Comparison of ENCODE assay signal across 17 cellular contexts in genomic region chr16:89146211-89147005, GRCh38. TPM values are rescaled to one million over a fixed set of nuclear protein-coding genes. Genes with fewer than 3 reads are reported as not detected.
DNase-seq lines count a peak whose midpoint lies in the region; ATAC-seq, FAIRE-seq and TF ChIP-seq lines count a peak whose summit lies in the region.
"Had no signal": no experiment of that assay in that cellular context is flagged by ENCODE, and none has a peak within 500 bp of the region (broad histone marks: within the 10 kb centered on the region; RNA-seq: fewer than 3 reads in every experiment).

No MANE protein-coding gene starts in this region.

- H3K9me3 Mint-ChIP-seq in activated CD8-positive, alpha-beta T cell treated with anti-CD3 and anti-CD28 coated beads for 36 hours: no peaks in the 10 kb centered on the region
- H3K9me3 Mint-ChIP-seq in activated CD8-positive, alpha-beta T cell treated with anti-CD3 and anti-CD28 coated beads, Interleukin-2, amount 10 ng/mL, durations not matched to agents 7 days and 5 days (ENCODE audit: insufficient read depth): peaks cover 10% of the 10 kb centered on the region
- peaks cover 6% of the 10 kb centered on the region for H3K9me3 Mint-ChIP-seq in CD8-positive, alpha-beta T cell
- H3K9me3 Mint-ChIP-seq in activated naive CD4-positive, alpha-beta T cell treated with anti-CD3 and anti-CD28 coated beads, Interleukin-2, amount 10 ng/mL, durations not matched to agents 7 days and 5 days: peaks cover 8% of the 10 kb centered on the region

- 0 out of 2 replicates have a peak overlapping the region, but pooled peaks have one; percentile 12 for H4K8ac ChIP-seq in H1 (ENCODE audit: extremely low read depth, insufficient read depth, low read length)
- no peak overlapping the region for H4K8ac ChIP-seq in neuronal stem cell (ENCODE audit: low read depth, low read length)

- H3K4me1 Mint-ChIP-seq in activated CD8-positive, alpha-beta T cell treated with anti-CD3 and anti-CD28 coated beads for 36 hours (ENCODE audit: low read depth): peaks cover 7% of the 10 kb centered on the region
- no peaks in the 10 kb centered on the region for H3K4me1 Mint-ChIP-seq in activated CD8-positive, alpha-beta T cell treated with anti-CD3 and anti-CD28 coated beads, Interleukin-2, amount 10 ng/mL, durations not matched to agents 7 days and 5 days (ENCODE audit: low read depth)
- H3K4me1 Mint-ChIP-seq in CD8-positive, alpha-beta T cell (ENCODE audit: low read depth): peaks cover 2% of the 10 kb centered on the region
- H3K4me1 Mint-ChIP-seq in activated naive CD4-positive, alpha-beta T cell treated with anti-CD3 and anti-CD28 coated beads, Interleukin-2, amount 10 ng/mL, durations not matched to agents 7 days and 5 days: no peaks in the 10 kb centered on the region

- H2AFZ ChIP-seq in H1 (ENCODE audit: low read length) (no peak overlapping the region), neuronal stem cell (ENCODE audit: low read length) (no peak overlapping the region)
- H2AFZ ChIP-seq: GM23248 had no signal

- H3K27me3 Mint-ChIP-seq in activated CD8-positive, alpha-beta T cell treated with anti-CD3 and anti-CD28 coated beads for 36 hours: no peaks in the 10 kb centered on the region
- H3K27me3 Mint-ChIP-seq in activated CD8-positive, alpha-beta T cell treated with anti-CD3 and anti-CD28 coated beads, Interleukin-2, amount 10 ng/mL, durations not matched to agents 7 days and 5 days (ENCODE audit: low read depth): no peaks in the 10 kb centered on the region
- no peaks in the 10 kb centered on the region for H3K27me3 Mint-ChIP-seq in CD8-positive, alpha-beta T cell (ENCODE audit: low read depth)
- H3K27me3 Mint-ChIP-seq in activated naive CD4-positive, alpha-beta T cell treated with anti-CD3 and anti-CD28 coated beads, Interleukin-2, amount 10 ng/mL, durations not matched to agents 7 days and 5 days: no peaks in the 10 kb centered on the region

- H2BK5ac ChIP-seq in H1 (ENCODE audit: low read depth, low read length) (no peak overlapping the region), neuronal stem cell (ENCODE audit: low read length) (no peak overlapping the region)

- POLR2A ChIA-PET in activated CD8-positive, alpha-beta T cell treated with anti-CD3 and anti-CD28 coated beads for 36 hours (lab: Charles Lee): interaction anchor here (0.6 to 1.1 kb wide), 3 partner anchors 10 to 39 kb away, joined by 3 read pairs; no protein-coding TSS in a partner anchor
- POLR2A ChIA-PET in activated CD8-positive, alpha-beta T cell treated with anti-CD3 and anti-CD28 coated beads, Interleukin-2, amount 10 ng/mL, durations not matched to agents 7 days and 5 days (lab: Charles Lee): no interaction called here
- POLR2A ChIA-PET in CD8-positive, alpha-beta T cell (lab: Charles Lee): no interaction called here
- POLR2A ChIA-PET in H1 (lab: Charles Lee; ENCODE audit: partially characterized antibody): interaction anchor here (1.2 to 1.5 kb wide), 2 partner anchors 8 to 12 kb away, joined by 4 to 5 read pairs; no protein-coding TSS in a partner anchor

- H3K79me2 ChIP-seq in H1 (ENCODE audit: control insufficient read depth in 1 of 2, insufficient read depth in 2 of 2, low read length in 2 of 2): no peaks in the 10 kb centered on the region

- in situ Hi-C loops in transverse colon (cut with MboI; ENCODE audit: low pct_ligation_motif_present in 1 of 4, low pct_unique_long_range_greater_than_20kb in 1 of 4, low sequenced_read_pairs in 3 of 4): no loop called here

- no peak overlapping the region for H3K56ac ChIP-seq in H1 (replicated peaks; ENCODE audit: insufficient read length, low read depth, low read length)

- H3K4ac ChIP-seq in H1 (replicated peaks; ENCODE audit: insufficient read length, low read depth, low read length) (no peak overlapping the region), neuronal stem cell (ENCODE audit: low read length) (no peak overlapping the region)

- peaks cover 2 to 4% of the 10 kb centered on the region in 2 experiments for H4K20me1 ChIP-seq in H1 (replicated peaks in 1 of 2; ENCODE audit: control insufficient read depth in 1 of 2, insufficient read depth in 2 of 2, low read length in 2 of 2)

- no peak overlapping the region for H2BK15ac ChIP-seq in H1 (ENCODE audit: low read length)
- H2BK15ac ChIP-seq in neuronal stem cell (ENCODE audit: low read length): no peak overlapping the region

- H3K14ac ChIP-seq in H1 (ENCODE audit: insufficient read length) (no peak overlapping the region), neuronal stem cell (ENCODE audit: low read length) (no peak overlapping the region)

- H3K4me1 ChIP-seq in CD8-positive, alpha-beta T cell (ENCODE audit: insufficient read depth, low read length): no peaks in the 10 kb centered on the region
- H3K4me1 ChIP-seq in H1 (replicated peaks in 1 of 4; ENCODE audit: control insufficient read depth in 3 of 4, insufficient read depth in 4 of 4, low read length in 3 of 4) (peaks cover 0 to 3% (median 0%) of the 10 kb centered on the region in 4 experiments; a peak in 2 of 7 replicates), neuronal stem cell (ENCODE audit: control insufficient read depth in 2 of 2, insufficient read depth in 1 of 2, low read depth in 1 of 2, low read length in 2 of 2) (no peaks in the 10 kb centered on the region), transverse colon (no peaks in the 10 kb centered on the region), stomach (no peaks in the 10 kb centered on the region)
- H3K4me1 ChIP-seq: A549 had no signal

- no peak for TF ChIP-seq RAD21 in H1 (IDR thresholded peaks at IDR 0.05 in 1 of 2, conservative IDR thresholded peaks at IDR 0.05 in 1 of 2; ENCODE audit: low read depth in 2 of 2, low read length in 2 of 2)

- intact Hi-C loops in activated CD8-positive, alpha-beta T cell treated with anti-CD3 and anti-CD28 coated beads for 36 hours (cut with micrococcal nuclease): no loop called here
- intact Hi-C loops in CD8-positive, alpha-beta T cell (cut with DNase I, micrococcal nuclease): no loop called here
- intact Hi-C loops in transverse colon (cut with DNase I; ENCODE audit: low total_unique reads): no loop called here
- intact Hi-C loops in stomach (cut with DNase I; ENCODE audit: low total_unique reads): no loop called here

- no peak overlapping the region for H3K4me2 ChIP-seq in H1 (ENCODE audit: insufficient read depth in 1 of 2, low read depth in 2 of 2, low read length in 2 of 2)
- no peak overlapping the region for H3K4me2 ChIP-seq in neuronal stem cell (ENCODE audit: insufficient read depth, low read length, poor library complexity, severe bottlenecking)
- H3K4me2 ChIP-seq: A549 had no signal

- CTCF ChIA-PET in activated CD8-positive, alpha-beta T cell treated with anti-CD3 and anti-CD28 coated beads for 36 hours (lab: Charles Lee): no interaction called here
- CTCF ChIA-PET in activated CD8-positive, alpha-beta T cell treated with anti-CD3 and anti-CD28 coated beads, Interleukin-2, amount 10 ng/mL, durations not matched to agents 7 days and 5 days (lab: Charles Lee): no interaction called here
- CTCF ChIA-PET in CD8-positive, alpha-beta T cell (lab: Charles Lee): no interaction called here
- CTCF ChIA-PET in H1 (lab: Charles Lee; ENCODE audit: partially characterized antibody): interaction anchor here (0.6 to 2.0 kb wide), 3 partner anchors 220 to 838 kb away, joined by 3 to 4 read pairs (median 4); no protein-coding TSS in a partner anchor
- CTCF ChIA-PET in activated naive CD4-positive, alpha-beta T cell treated with anti-CD3 and anti-CD28 coated beads, Interleukin-2, amount 10 ng/mL, durations not matched to agents 7 days and 5 days (lab: Charles Lee): no interaction called here

- H2BK12ac ChIP-seq in H1 (ENCODE audit: low read depth, low read length) (no peak overlapping the region), neuronal stem cell (ENCODE audit: low read length) (no peak overlapping the region)

- peaks cover 35% of the 10 kb centered on the region for H3K36me3 Mint-ChIP-seq in activated CD8-positive, alpha-beta T cell treated with anti-CD3 and anti-CD28 coated beads for 36 hours (ENCODE audit: low read depth)
- H3K36me3 Mint-ChIP-seq in activated CD8-positive, alpha-beta T cell treated with anti-CD3 and anti-CD28 coated beads, Interleukin-2, amount 10 ng/mL, durations not matched to agents 7 days and 5 days (ENCODE audit: low read depth): peaks cover 46% of the 10 kb centered on the region
- H3K36me3 Mint-ChIP-seq in CD8-positive, alpha-beta T cell: peaks cover 57% of the 10 kb centered on the region
- H3K36me3 Mint-ChIP-seq in activated naive CD4-positive, alpha-beta T cell treated with anti-CD3 and anti-CD28 coated beads, Interleukin-2, amount 10 ng/mL, durations not matched to agents 7 days and 5 days: peaks cover 53% of the 10 kb centered on the region

- no peak overlapping the region for H3K27ac ChIP-seq in CD8-positive, alpha-beta T cell (ENCODE audit: low read depth, low read length)
- no peak overlapping the region for H3K27ac ChIP-seq in H1 (ENCODE audit: low read depth, low read length)
- no peak overlapping the region for H3K27ac ChIP-seq in neuronal stem cell (replicated peaks; ENCODE audit: low read length)
- no peak overlapping the region for H3K27ac ChIP-seq in transverse colon
- no peak overlapping the region for H3K27ac ChIP-seq in stomach
- H3K27ac ChIP-seq: A549, GM23248 had no signal

- H3K9me3 ChIP-seq in CD8-positive, alpha-beta T cell (ENCODE audit: low read length): no peaks in the 10 kb centered on the region
- H3K9me3 ChIP-seq in H1 (ENCODE audit: insufficient read depth in 2 of 2, low read depth in 1 of 2, low read length in 1 of 2) (no peaks in the 10 kb centered on the region), neuronal stem cell (replicated peaks in 1 of 2; ENCODE audit: control insufficient read depth in 2 of 2, insufficient read depth in 1 of 2, low read depth in 1 of 2, low read length in 2 of 2) (peaks cover 6 to 26% of the 10 kb centered on the region in 2 donors), transverse colon (no peaks in the 10 kb centered on the region), stomach (peaks cover 0 to 12% (median 1%) of the 10 kb centered on the region in 4 donors)
- H3K9me3 ChIP-seq: A549 had no signal

- H3K18ac ChIP-seq in H1 (ENCODE audit: extremely low read depth, low read length): no peak overlapping the region
- H3K18ac ChIP-seq in neuronal stem cell (ENCODE audit: low read length): no peak overlapping the region

- 89% methylated on average over 17 of the region's 21 CpGs; no CpG with 5 or more reads in 1 of the 2 experiments for WGBS in H1 (ENCODE audit: extremely low coverage in 1 of 2, insufficient coverage in 1 of 2, insufficient read length in 1 of 2, insufficient replicate concordance in 2 of 2, low coverage in 1 of 2, low lambda C conversion rate in 2 of 2, missing lambda C conversion rate in 1 of 2), 2 experiments
- WGBS in neuronal stem cell (ENCODE audit: extremely low coverage in 2 of 2, insufficient read length in 2 of 2, insufficient replicate concordance in 1 of 2), 2 donors: no CpG with 5 or more reads among the region's 21 CpGs
- 91 to 98% methylated on average over 1 to 21 of the region's 21 CpGs for WGBS in transverse colon (ENCODE audit: low coverage in 1 of 2), 2 donors
- 95 to 99% (median 97%) methylated on average over 20 to 21 of the region's 21 CpGs for WGBS in stomach, 5 donors

- no peak overlapping the region for H3K4me3 ChIP-seq in CD8-positive, alpha-beta T cell (ENCODE audit: low read depth, low read length)
- H3K4me3 ChIP-seq in H1 (ENCODE audit: extremely low read depth in 1 of 4, insufficient read depth in 2 of 4, low read depth in 3 of 4, low read length in 4 of 4): no peak overlapping the region
- no peak overlapping the region for H3K4me3 ChIP-seq in neuronal stem cell (ENCODE audit: low read length in 2 of 2)
- no peak overlapping the region for H3K4me3 ChIP-seq in transverse colon
- H3K4me3 ChIP-seq in stomach: no peak overlapping the region
- H3K4me3 ChIP-seq: A549, GM23248 had no signal

- TF ChIP-seq POLR2A in H1 (IDR thresholded peaks at IDR 0.05; ENCODE audit: control extremely low read depth in 1 of 2, low read depth in 2 of 2, low read length in 2 of 2) (no peak), transverse colon (IDR thresholded peaks at IDR 0.05) (no peak), stomach (IDR thresholded peaks at IDR 0.05) (no peak)

- DNase-seq in activated CD8-positive, alpha-beta T cell treated with anti-CD3 and anti-CD28 coated beads for 36 hours: no peak
- no peak for DNase-seq in activated CD8-positive, alpha-beta T cell treated with anti-CD3 and anti-CD28 coated beads, Interleukin-2, amount 10 ng/mL, durations not matched to agents 7 days and 5 days
- DNase-seq in CD8-positive, alpha-beta T cell: peak in 1 of 7 experiments; percentile 9
- DNase-seq in H1 (ENCODE audit: low read depth in 1 of 2, low spot score in 2 of 2) (no peak), neuronal stem cell (ENCODE audit: low spot score) (no peak), transverse colon (no peak), stomach (no peak)
- DNase-seq in activated naive CD4-positive, alpha-beta T cell treated with anti-CD3 and anti-CD28 coated beads, Interleukin-2, amount 10 ng/mL, durations not matched to agents 7 days and 5 days: no peak
- DNase-seq: DMS53, GM23248, IMR-90, NCI-H1930, NCI-H2171, NCI-H446 treated with DMSO at 0.1 percent for 48 hours, NCI-H748 treated with DMSO at 0.1 percent for 48 hours had no signal

- no peak overlapping the region for H3K4me3 Mint-ChIP-seq in activated CD8-positive, alpha-beta T cell treated with anti-CD3 and anti-CD28 coated beads for 36 hours
- H3K4me3 Mint-ChIP-seq in activated CD8-positive, alpha-beta T cell treated with anti-CD3 and anti-CD28 coated beads, Interleukin-2, amount 10 ng/mL, durations not matched to agents 7 days and 5 days: no peak overlapping the region
- H3K4me3 Mint-ChIP-seq in CD8-positive, alpha-beta T cell: no peak overlapping the region
- H3K4me3 Mint-ChIP-seq in activated naive CD4-positive, alpha-beta T cell treated with anti-CD3 and anti-CD28 coated beads, Interleukin-2, amount 10 ng/mL, durations not matched to agents 7 days and 5 days: no peak overlapping the region

- H2BK120ac ChIP-seq in H1 (replicated peaks; ENCODE audit: low read depth, low read length) (no peak overlapping the region), neuronal stem cell (ENCODE audit: low read depth, low read length) (no peak overlapping the region)

- H3K36me3 ChIP-seq in CD8-positive, alpha-beta T cell (ENCODE audit: insufficient read depth, low read length): peaks cover 8% of the 10 kb centered on the region
- H3K36me3 ChIP-seq in H1 (ENCODE audit: control insufficient read depth in 2 of 4, insufficient read depth in 4 of 4, low read length in 3 of 4) (peaks cover 0 to 3% (median under 1%) of the 10 kb centered on the region in 4 experiments; a peak in 3 of 8 replicates), neuronal stem cell (replicated peaks in 1 of 2; ENCODE audit: control insufficient read depth in 2 of 2, insufficient read depth in 2 of 2, low read length in 2 of 2) (peaks cover 31 to 58% of the 10 kb centered on the region in 2 donors), transverse colon (peaks cover 0 to 19% (median 4%) of the 10 kb centered on the region in 4 donors), stomach (peaks cover 45 to 95% (median 91%) of the 10 kb centered on the region in 4 donors)

- TF ChIP-seq EP300 in H1 (IDR thresholded peaks at IDR 0.05; ENCODE audit: borderline replicate concordance in 1 of 2, low read depth in 2 of 2, low read length in 2 of 2): no peak
- no peak for TF ChIP-seq EP300 in transverse colon (IDR thresholded peaks at IDR 0.05; ENCODE audit: low read depth)
- no peak for TF ChIP-seq EP300 in stomach (IDR thresholded peaks at IDR 0.05)

- no peak overlapping the region for H2BK20ac ChIP-seq in H1 (ENCODE audit: low read length)

- no peaks in the 10 kb centered on the region for H3K27me3 ChIP-seq in CD8-positive, alpha-beta T cell (ENCODE audit: insufficient read depth, low read length)
- H3K27me3 ChIP-seq in H1 (replicated peaks in 1 of 4; ENCODE audit: control insufficient read depth in 3 of 4, extremely low read depth in 1 of 4, insufficient read depth in 3 of 4, low read length in 3 of 4) (no peaks in the 10 kb centered on the region; a peak in 1 of 7 replicates), neuronal stem cell (ENCODE audit: control insufficient read depth in 3 of 3, insufficient read depth in 3 of 3, low read depth in 1 of 3, low read length in 3 of 3) (no peaks in the 10 kb centered on the region), transverse colon (no peaks in the 10 kb centered on the region), stomach (no peaks in the 10 kb centered on the region)

- H3K27ac Mint-ChIP-seq in activated CD8-positive, alpha-beta T cell treated with anti-CD3 and anti-CD28 coated beads for 36 hours: peak overlapping the region; percentile 27
- H3K27ac Mint-ChIP-seq in activated CD8-positive, alpha-beta T cell treated with anti-CD3 and anti-CD28 coated beads, Interleukin-2, amount 10 ng/mL, durations not matched to agents 7 days and 5 days: no peak overlapping the region
- H3K27ac Mint-ChIP-seq in CD8-positive, alpha-beta T cell: peak overlapping the region; percentile 66
- H3K27ac Mint-ChIP-seq in activated naive CD4-positive, alpha-beta T cell treated with anti-CD3 and anti-CD28 coated beads, Interleukin-2, amount 10 ng/mL, durations not matched to agents 7 days and 5 days: no peak overlapping the region

- no peak for TF ChIP-seq CTCF in activated CD8-positive, alpha-beta T cell treated with anti-CD3 and anti-CD28 coated beads for 36 hours (IDR thresholded peaks at IDR 0.05)
- TF ChIP-seq CTCF in CD8-positive, alpha-beta T cell (IDR thresholded peaks at IDR 0.05): no peak
- TF ChIP-seq CTCF in H1 (IDR thresholded peaks at IDR 0.05; ENCODE audit: control extremely low read depth in 1 of 3, insufficient read depth in 1 of 3, low read depth in 1 of 3, low read length in 3 of 3): no peak
- no peak for TF ChIP-seq CTCF in transverse colon (IDR thresholded peaks at IDR 0.05)
- no peak for TF ChIP-seq CTCF in stomach (IDR thresholded peaks at IDR 0.05)

- H3K23ac ChIP-seq in H1 (ENCODE audit: insufficient read length) (no peak overlapping the region), neuronal stem cell (ENCODE audit: low read depth, low read length, poor library complexity) (peak overlapping the region; percentile 74)

- no peaks in the 10 kb centered on the region for H3K23me2 ChIP-seq in H1 (ENCODE audit: low read depth, low read length)

- ATAC-seq in activated CD8-positive, alpha-beta T cell treated with anti-CD3 and anti-CD28 coated beads for 36 hours: no peak
- ATAC-seq in activated CD8-positive, alpha-beta T cell treated with anti-CD3 and anti-CD28 coated beads, Interleukin-2, amount 10 ng/mL, durations not matched to agents 7 days and 5 days: no peak
- no peak for ATAC-seq in CD8-positive, alpha-beta T cell

- H3K9ac ChIP-seq in H1 (replicated peaks in 1 of 4; ENCODE audit: extremely low read depth in 1 of 4, low read depth in 3 of 4, low read length in 3 of 4) (no peak overlapping the region), neuronal stem cell (ENCODE audit: low read depth, low read length, poor library complexity) (no peak overlapping the region)
- H3K9ac ChIP-seq: GM23248 had no signal

- H2AK5ac ChIP-seq in H1 (ENCODE audit: low read depth, low read length) (no peak overlapping the region), neuronal stem cell (ENCODE audit: low read depth, low read length) (no peak overlapping the region)

- H3K79me1 ChIP-seq in H1 (ENCODE audit: low read depth, low read length) (no peaks in the 10 kb centered on the region), neuronal stem cell (ENCODE audit: low read depth, low read length) (peaks cover 3% of the 10 kb centered on the region)

- no peak for FAIRE-seq in H1 (lab: Jason Lieb, UNC)
- FAIRE-seq: A549, GM18507 had no signal

- H4K91ac ChIP-seq in H1 (replicated peaks; ENCODE audit: insufficient read length, low read length) (no peak overlapping the region), neuronal stem cell (ENCODE audit: low read depth, low read length, poor library complexity) (no peak overlapping the region)

- no peak overlapping the region for H4K5ac ChIP-seq in H1 (ENCODE audit: insufficient read length, low read depth, low read length)

RNA-seq across cellular contexts. Expression of gene CDH15, which starts 25.1 kb away (rescaled TPM):
- not detected for total RNA-seq in activated CD8-positive, alpha-beta T cell treated with anti-CD3 and anti-CD28 coated beads for 36 hours
- not detected for total RNA-seq in activated CD8-positive, alpha-beta T cell treated with anti-CD3 and anti-CD28 coated beads, Interleukin-2, amount 10 ng/mL, durations not matched to agents 7 days and 5 days
- under 1 TPM in 1 of 2 experiments, not detected in 1; 0.24 TPM for total RNA-seq in CD8-positive, alpha-beta T cell
- 0.65 and 0.82 TPM in 2 replicates for total RNA-seq in H1 (2021; fragmentation: NEBNext Ultra II Directional; extraction: Animal tissue kit (Norgen Biotek cat#: 25700))
- polyA plus RNA-seq in H1 (2011; rRNA removed) (0.50 and 0.60 TPM in 2 replicates), stomach (under 1 TPM in 2 of 3 donors, not detected in 1; 0.20 to 0.31 TPM)
- 0.59 TPM for polyA plus RNA-seq in H1 (2011; cell fraction: cytosol; rRNA removed)
- 1.0 TPM for polyA plus RNA-seq in H1 (2011; cell fraction: nucleus; rRNA removed)
- polyA plus RNA-seq in H1 (2012, experiment 1 of 2): 0.33 to 0.53 TPM (median 0.35 TPM) in 4 replicates
- 0.35 TPM for polyA plus RNA-seq in H1 (2012, experiment 2 of 2)
- 0.65 TPM for polyA plus RNA-seq in H1 (2013, experiment 1 of 2)
- 0.57 TPM for polyA plus RNA-seq in H1 (2013, experiment 2 of 2)
- 0.07 TPM in 1 of 2 replicates, not detected in the other for polyA minus RNA-seq in H1 (2011; rRNA and poly(A)+ RNA removed)
- 0.73 TPM for polyA minus RNA-seq in H1 (2011; cell fraction: cytosol; rRNA and poly(A)+ RNA removed)
- polyA minus RNA-seq in H1 (2011; cell fraction: nucleus; rRNA and poly(A)+ RNA removed): 0.60 TPM
- polyA plus RNA-seq in neuronal stem cell (2013, experiment 1 of 2): 0.03 TPM
- 0.03 TPM for polyA plus RNA-seq in neuronal stem cell (2013, experiment 2 of 2)
- total RNA-seq in transverse colon (not detected), stomach (not detected)
- total RNA-seq: GM23248 had no signal

RNA-seq across cellular contexts. Expression of gene ACSF3, which starts 52.8 kb away (rescaled TPM):
- 10 to 100 TPM; 44.6 to 45.9 TPM for total RNA-seq in activated CD8-positive, alpha-beta T cell treated with anti-CD3 and anti-CD28 coated beads for 36 hours
- total RNA-seq in activated CD8-positive, alpha-beta T cell treated with anti-CD3 and anti-CD28 coated beads, Interleukin-2, amount 10 ng/mL, durations not matched to agents 7 days and 5 days: 10 to 100 TPM; 38.6 to 45.1 TPM
- total RNA-seq in CD8-positive, alpha-beta T cell: 10 to 100 TPM; 33.5 to 37.0 TPM
- 22.9 and 27.0 TPM in 2 replicates for total RNA-seq in H1 (2021; fragmentation: NEBNext Ultra II Directional; extraction: Animal tissue kit (Norgen Biotek cat#: 25700))
- polyA plus RNA-seq in H1 (2011; rRNA removed): 15.6 and 23.6 TPM in 2 replicates
- polyA plus RNA-seq in H1 (2011; cell fraction: cytosol; rRNA removed): 19.6 TPM
- polyA plus RNA-seq in H1 (2011; cell fraction: nucleus; rRNA removed): 33.2 TPM
- 12.0 to 21.9 TPM (median 18.2 TPM) in 4 replicates for polyA plus RNA-seq in H1 (2012, experiment 1 of 2)
- 14.4 TPM for polyA plus RNA-seq in H1 (2012, experiment 2 of 2)
- 11.6 TPM for polyA plus RNA-seq in H1 (2013, experiment 1 of 2)
- 10.5 TPM for polyA plus RNA-seq in H1 (2013, experiment 2 of 2)
- polyA minus RNA-seq in H1 (2011; rRNA and poly(A)+ RNA removed): 10.0 and 20.1 TPM in 2 replicates
- polyA minus RNA-seq in H1 (2011; cell fraction: cytosol; rRNA and poly(A)+ RNA removed): 22.5 TPM
- polyA minus RNA-seq in H1 (2011; cell fraction: nucleus; rRNA and poly(A)+ RNA removed): 26.1 TPM
- 8.9 TPM for polyA plus RNA-seq in neuronal stem cell (2013, experiment 1 of 2)
- polyA plus RNA-seq in neuronal stem cell (2013, experiment 2 of 2): 9.7 TPM
- 100 to 1,000 TPM in 1 of 4 donors, 10 to 100 TPM in 3; 54.5 to 120 (median 75.8) TPM for total RNA-seq in transverse colon
- 100 to 1,000 TPM in 1 of 5 donors, 10 to 100 TPM in 4; 16.9 to 265 (median 27.7) TPM for total RNA-seq in stomach
- polyA plus RNA-seq in stomach: 10 to 100 TPM; 29.4 to 33.2 (median 31.9) TPM

RNA-seq across cellular contexts. Expression of gene SLC22A31, which starts 53.9 kb away (rescaled TPM):
- under 1 TPM; 0.16 to 0.20 TPM for total RNA-seq in activated CD8-positive, alpha-beta T cell treated with anti-CD3 and anti-CD28 coated beads for 36 hours
- total RNA-seq in activated CD8-positive, alpha-beta T cell treated with anti-CD3 and anti-CD28 coated beads, Interleukin-2, amount 10 ng/mL, durations not matched to agents 7 days and 5 days: not detected
- under 1 TPM in 1 of 2 experiments, not detected in 1; 0.33 TPM for total RNA-seq in CD8-positive, alpha-beta T cell
- total RNA-seq in H1 (2021; fragmentation: NEBNext Ultra II Directional; extraction: Animal tissue kit (Norgen Biotek cat#: 25700)): 10.6 and 11.1 TPM in 2 replicates
- polyA plus RNA-seq in H1 (2011; rRNA removed): 7.7 and 7.9 TPM in 2 replicates
- 6.7 TPM for polyA plus RNA-seq in H1 (2011; cell fraction: cytosol; rRNA removed)
- polyA plus RNA-seq in H1 (2011; cell fraction: nucleus; rRNA removed): 50.6 TPM
- polyA plus RNA-seq in H1 (2012, experiment 1 of 2): 5.9 to 13.0 TPM (median 10.2 TPM) in 4 replicates
- polyA plus RNA-seq in H1 (2012, experiment 2 of 2): 5.9 TPM
- polyA plus RNA-seq in H1 (2013, experiment 1 of 2): 7.2 TPM
- 7.0 TPM for polyA plus RNA-seq in H1 (2013, experiment 2 of 2)
- polyA minus RNA-seq in H1 (2011; rRNA and poly(A)+ RNA removed): 1.2 and 2.6 TPM in 2 replicates
- 3.0 TPM for polyA minus RNA-seq in H1 (2011; cell fraction: cytosol; rRNA and poly(A)+ RNA removed)
- polyA minus RNA-seq in H1 (2011; cell fraction: nucleus; rRNA and poly(A)+ RNA removed): 10.6 TPM
- polyA plus RNA-seq in neuronal stem cell (2013, experiment 1 of 2): 0.67 TPM
- polyA plus RNA-seq in neuronal stem cell (2013, experiment 2 of 2): 0.97 TPM
- total RNA-seq in transverse colon: 1 to 10 TPM in 1 of 4 donors, not detected in 3; 1.3 TPM
- 1 to 10 TPM in 1 of 5 donors, not detected in 4; 2.7 TPM for total RNA-seq in stomach
- 1 to 10 TPM; 1.4 to 6.4 (median 3.0) TPM for polyA plus RNA-seq in stomach
- total RNA-seq: GM23248 had no signal
- polyA plus RNA-seq: GM23248 had no signal

Comparison
In these comparisons a context has a peak if more than half of its experiments do, and no peak if none do; other contexts are left out.
1. H3K27ac Mint-ChIP-seq: peak in activated CD8-positive, alpha-beta T cell treated with anti-CD3 and anti-CD28 coated beads for 36 hours (single experiment) and CD8-positive, alpha-beta T cell (single experiment); none in activated CD8-positive, alpha-beta T cell treated with anti-CD3 and anti-CD28 coated beads, Interleukin-2, amount 10 ng/mL, durations not matched to agents 7 days and 5 days (single experiment) and activated naive CD4-positive, alpha-beta T cell treated with anti-CD3 and anti-CD28 coated beads, Interleukin-2, amount 10 ng/mL, durations not matched to agents 7 days and 5 days (single experiment).
2. POLR2A ChIA-PET loops: an anchor here in activated CD8-positive, alpha-beta T cell treated with anti-CD3 and anti-CD28 coated beads for 36 hours (0.6 to 1.1 kb wide) and H1 (1.2 to 1.5 kb wide); none called in activated CD8-positive, alpha-beta T cell treated with anti-CD3 and anti-CD28 coated beads, Interleukin-2, amount 10 ng/mL, durations not matched to agents 7 days and 5 days and CD8-positive, alpha-beta T cell.